In the genomic region with DNA sequence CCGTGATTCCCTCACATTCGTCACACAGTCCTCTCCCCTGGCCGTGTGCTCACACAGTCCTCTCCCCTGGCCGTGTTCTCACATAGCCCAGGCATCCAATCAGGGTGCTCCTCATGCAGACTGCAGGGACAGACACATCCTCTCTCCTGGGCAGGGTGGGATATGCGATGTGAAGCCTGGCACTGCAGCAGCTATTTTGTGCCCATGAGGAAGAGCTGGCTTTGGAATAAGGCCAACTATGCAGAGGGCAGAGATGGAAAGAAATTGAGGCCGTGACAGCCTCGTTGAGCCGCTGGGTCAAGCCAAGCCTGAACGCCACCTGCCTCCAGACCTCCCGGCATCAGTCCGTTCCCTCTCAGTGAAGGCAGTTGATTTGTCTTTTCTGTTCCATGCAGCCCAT, we compare ENCODE assay signal across 21 cellular contexts. TPM values are rescaled to one million over a fixed set of nuclear protein-coding genes. Genes with fewer than 3 reads are reported as not detected.
"Had no signal": no experiment of that assay in that cellular context is flagged by ENCODE, and none has a peak within 500 bp of the region (broad histone marks: within the 10 kb centered on the region; RNA-seq: fewer than 3 reads in every experiment).

No MANE protein-coding gene starts in this region.

- H3K9me3 Mint-ChIP-seq: activated T-helper 2 cell treated with anti-CD3 and anti-CD28 coated beads, Interferon-gamma antibody, Interleukin-2, Interleukin-4, amounts not matched to agents 10 μg/mL and 5 μg/mL and 100 μg/mL, durations not matched to agents 14 hours and 24 hours and 36 hours had no signal

- H3K27ac ChIP-seq: epithelial cell of prostate, right atrium auricular region had no signal

- H3K4me3 Mint-ChIP-seq: T-cell had no signal

- H3K36me3 ChIP-seq: right atrium auricular region had no signal

- DNase-seq: activated CD4-positive, alpha-beta T cell treated with anti-CD3 and anti-CD28 coated beads, Interleukin-2, amount 50 U/mL, for 48 hours; anterior cingulate cortex; cerebellar nuclear complex; dermis blood vessel endothelial cell; foreskin melanocyte; head of caudate nucleus; mammary epithelial cell; naive thymus-derived CD4-positive, alpha-beta T cell; small intestine; stimulated activated CD4-positive, alpha-beta T cell treated with anti-CD3 and anti-CD28 coated beads, Interleukin-4, amount 100 ng/mL, for 24 hours; stimulated activated naive CD4-positive, alpha-beta T cell; T-cell; T1000; trophoblast cell had no signal

- H3K27me3 ChIP-seq: right atrium auricular region had no signal

- ATAC-seq: left colon; naive thymus-derived CD4-positive, alpha-beta T cell; T-cell had no signal

- H3K27ac Mint-ChIP-seq: activated T-helper 2 cell treated with anti-CD3 and anti-CD28 coated beads, Interferon-gamma antibody, Interleukin-2, Interleukin-4, amounts not matched to agents 10 μg/mL and 5 μg/mL and 100 μg/mL, durations not matched to agents 14 hours and 24 hours and 36 hours had no signal

- H3K36me3 Mint-ChIP-seq: naive thymus-derived CD4-positive, alpha-beta T cell; T-cell had no signal

- H3K4me3 ChIP-seq: right atrium auricular region had no signal

RNA-seq across cellular contexts. Expression of gene FOXL3, which starts 35.8 kb away (rescaled TPM):
- total RNA-seq: activated T-helper 2 cell treated with anti-CD3 and anti-CD28 coated beads, Interferon-gamma antibody, Interleukin-2, Interleukin-4, amounts not matched to agents 10 μg/mL and 5 μg/mL and 100 μg/mL, durations not matched to agents 14 hours and 24 hours and 36 hours; dermis blood vessel endothelial cell; fibroblast of lung; mammary epithelial cell; mononuclear cell; naive thymus-derived CD4-positive, alpha-beta T cell; posterior vena cava; right atrium auricular region; T-cell had no signal
- polyA plus RNA-seq: fibroblast of lung; mammary epithelial cell; naive thymus-derived CD4-positive, alpha-beta T cell; small intestine had no signal
